In the genomic region with DNA sequence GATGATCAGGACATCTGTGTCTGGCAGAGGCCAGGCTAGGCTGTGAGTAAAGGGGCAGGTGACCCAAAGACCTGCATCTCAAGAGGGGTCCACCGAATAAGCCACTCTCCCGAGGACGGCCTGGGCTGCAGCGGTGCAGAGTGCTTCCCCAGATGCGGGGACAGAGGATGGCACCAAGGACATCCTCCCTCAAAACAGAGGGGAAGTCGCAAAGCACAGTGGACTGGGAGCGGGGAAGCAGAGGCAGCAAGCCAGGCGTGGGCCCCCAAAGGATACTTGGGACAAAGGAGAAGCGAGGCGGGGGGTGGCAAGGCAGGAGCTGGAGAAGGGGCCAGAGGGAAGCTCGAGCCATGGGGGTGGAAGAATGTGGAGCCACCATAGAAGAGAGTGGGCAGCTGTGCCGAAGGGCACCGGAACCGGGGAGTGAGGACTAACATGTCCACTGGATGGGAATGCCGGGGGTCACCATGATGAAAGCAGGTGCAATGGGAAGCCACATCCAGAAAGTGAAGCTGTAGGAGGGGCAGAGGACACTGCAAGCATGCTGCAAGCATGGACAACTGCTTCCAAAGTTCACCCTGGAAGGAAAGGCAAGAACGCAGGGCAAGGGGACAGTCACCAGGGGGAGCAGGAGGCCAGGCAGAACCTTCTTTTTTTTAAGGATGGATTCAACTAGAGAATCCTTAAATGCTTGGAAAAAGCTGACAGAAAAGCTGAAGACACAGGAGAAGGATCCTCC, we compare ENCODE assay signal across 9 cellular contexts.
DNase-seq lines count a peak whose midpoint lies in the region; ATAC-seq and TF ChIP-seq lines count a peak whose summit lies in the region.
"Had no signal": no experiment of that assay in that cellular context is flagged by ENCODE, and none has a peak within 500 bp of the region (broad histone marks: within the 10 kb centered on the region; RNA-seq: fewer than 3 reads in every experiment).

No MANE protein-coding gene starts in this region.

- in situ Hi-C loops in GM13977 (cut with MboI; ENCODE audit: low pct_unique_long_range_greater_than_20kb, low sequenced_read_pairs, unreplicated experiment), result loop anchor here (5.0 kb wide), 1 partner anchor 32 kb away; no protein-coding TSS in a partner anchor

- H3K27ac ChIP-seq in AG04450 (ENCODE audit: low read depth, low read length) (peak overlapping the region; percentile 11), right atrium auricular region (no peak overlapping the region)

- no peak overlapping the region for H3K4me3 Mint-ChIP-seq in activated CD4-positive, alpha-beta memory T cell treated with anti-CD3 and anti-CD28 coated beads for 36 hours
- H3K4me3 Mint-ChIP-seq in stimulated activated naive B cell treated with anti-CD40 and anti-IgM and Interleukin-4, amounts not matched to agents 10 μg/mL and 1 μg/mL and 100 μg/mL, for 72 hours, result no peak overlapping the region
- H3K4me3 Mint-ChIP-seq in natural killer cell treated with Interleukin-12 subunit alpha and Interleukin-12 subunit beta and Interleukin-15 and Interleukin-18, amount 100 ng/mL, for 72 hours, result no peak overlapping the region

- DNase-seq in AG04450 (ENCODE audit: low read depth, low spot score) (no peak), GM13977 (ENCODE audit: low spot score) (peak; percentile 67), right atrium auricular region (ENCODE audit: low spot score) (no peak), cerebellum (ENCODE audit: low spot score) (no peak), NCI-H128 (lab: John Stamatoyannopoulos, UW; ENCODE audit: unreplicated experiment) (no peak)
- peak; percentile 48 for DNase-seq in activated CD4-positive, alpha-beta memory T cell treated with anti-CD3 and anti-CD28 coated beads for 36 hours
- DNase-seq in stimulated activated naive B cell treated with anti-CD40 and anti-IgM and Interleukin-4, amounts not matched to agents 10 μg/mL and 1 μg/mL and 100 μg/mL, for 72 hours, result no peak
- DNase-seq in natural killer cell treated with Interleukin-12 subunit alpha and Interleukin-12 subunit beta and Interleukin-15 and Interleukin-18, amount 100 ng/mL, for 72 hours (ENCODE audit: low spot score), result no peak

- peaks cover 0 to 32% of the 10 kb centered on the region in 2 donors for H3K4me1 ChIP-seq in right atrium auricular region

- intact Hi-C loops in activated CD4-positive, alpha-beta memory T cell treated with anti-CD3 and anti-CD28 coated beads for 36 hours (cut with micrococcal nuclease), result loop anchor here (1.0 kb wide), 1 partner anchor 32 kb away; no protein-coding TSS in a partner anchor

- H3K27me3 ChIP-seq in AG04450 (ENCODE audit: control insufficient read depth, insufficient read depth, low read length) (no peaks in the 10 kb centered on the region), right atrium auricular region (no peaks in the 10 kb centered on the region)

- H3K36me3 Mint-ChIP-seq in activated CD4-positive, alpha-beta memory T cell treated with anti-CD3 and anti-CD28 coated beads for 36 hours, result peaks cover 38% of the 10 kb centered on the region
- no peaks in the 10 kb centered on the region for H3K36me3 Mint-ChIP-seq in stimulated activated naive B cell treated with anti-CD40 and anti-IgM and Interleukin-4, amounts not matched to agents 10 μg/mL and 1 μg/mL and 100 μg/mL, for 72 hours
- no peaks in the 10 kb centered on the region for H3K36me3 Mint-ChIP-seq in natural killer cell treated with Interleukin-12 subunit alpha and Interleukin-12 subunit beta and Interleukin-15 and Interleukin-18, amount 100 ng/mL, for 72 hours

- H3K9me3 ChIP-seq in AG04450 (ENCODE audit: control insufficient read depth, insufficient read depth, low read length) (no peaks in the 10 kb centered on the region), right atrium auricular region (no peaks in the 10 kb centered on the region)

- TF ChIP-seq CTCF in AG04450 (IDR thresholded peaks at IDR 0.05; ENCODE audit: low read depth, low read length), result peak; percentile 67
- peak; percentile 74 for TF ChIP-seq CTCF in GM13977 (IDR thresholded peaks at IDR 0.05; ENCODE audit: extremely low read depth, insufficient read depth, missing control alignments)
- peak; percentile 18 to 67 for TF ChIP-seq CTCF in right atrium auricular region (IDR thresholded peaks at IDR 0.05)

- peak overlapping the region; percentile 78 for H3K27ac Mint-ChIP-seq in activated CD4-positive, alpha-beta memory T cell treated with anti-CD3 and anti-CD28 coated beads for 36 hours
- H3K27ac Mint-ChIP-seq in stimulated activated naive B cell treated with anti-CD40 and anti-IgM and Interleukin-4, amounts not matched to agents 10 μg/mL and 1 μg/mL and 100 μg/mL, for 72 hours, result no peak overlapping the region
- H3K27ac Mint-ChIP-seq in natural killer cell treated with Interleukin-12 subunit alpha and Interleukin-12 subunit beta and Interleukin-15 and Interleukin-18, amount 100 ng/mL, for 72 hours, result no peak overlapping the region

- no peak for ATAC-seq in stimulated activated naive B cell treated with anti-CD40 and anti-IgM and Interleukin-4, amounts not matched to agents 10 μg/mL and 1 μg/mL and 100 μg/mL, for 72 hours (replicated peaks)
- no peak for ATAC-seq in natural killer cell treated with Interleukin-12 subunit alpha and Interleukin-12 subunit beta and Interleukin-15 and Interleukin-18, amount 100 ng/mL, for 72 hours
- ATAC-seq: right cardiac atrium had no signal

- CTCF ChIA-PET in AG04450 (lab: Charles Lee), result interaction anchor here (0.6 to 1.9 kb wide), 10 partner anchors 9 to 219 kb away, joined by 3 to 10 read pairs (median 4); no protein-coding TSS in a partner anchor
- CTCF ChIA-PET in activated CD4-positive, alpha-beta memory T cell treated with anti-CD3 and anti-CD28 coated beads for 36 hours (lab: Charles Lee), result interaction anchor here (0.9 to 6.5 kb wide), 10 partner anchors 10 to 218 kb away, joined by 3 to 104 read pairs (median 4); no protein-coding TSS in a partner anchor

- H3K9me3 Mint-ChIP-seq in activated CD4-positive, alpha-beta memory T cell treated with anti-CD3 and anti-CD28 coated beads for 36 hours, result no peaks in the 10 kb centered on the region
- H3K9me3 Mint-ChIP-seq in stimulated activated naive B cell treated with anti-CD40 and anti-IgM and Interleukin-4, amounts not matched to agents 10 μg/mL and 1 μg/mL and 100 μg/mL, for 72 hours, result no peaks in the 10 kb centered on the region
- H3K9me3 Mint-ChIP-seq in natural killer cell treated with Interleukin-12 subunit alpha and Interleukin-12 subunit beta and Interleukin-15 and Interleukin-18, amount 100 ng/mL, for 72 hours, result no peaks in the 10 kb centered on the region

- POLR2A ChIA-PET in AG04450 (lab: Yijun Ruan, JAX), result no interaction called here
- POLR2A ChIA-PET in activated CD4-positive, alpha-beta memory T cell treated with anti-CD3 and anti-CD28 coated beads for 36 hours (lab: Charles Lee), result no interaction called here

- H3K27me3 Mint-ChIP-seq in activated CD4-positive, alpha-beta memory T cell treated with anti-CD3 and anti-CD28 coated beads for 36 hours, result no peaks in the 10 kb centered on the region
- peaks cover 14 to 17% of the 10 kb centered on the region in 2 donors for H3K27me3 Mint-ChIP-seq in stimulated activated naive B cell treated with anti-CD40 and anti-IgM and Interleukin-4, amounts not matched to agents 10 μg/mL and 1 μg/mL and 100 μg/mL, for 72 hours
- H3K27me3 Mint-ChIP-seq in natural killer cell treated with Interleukin-12 subunit alpha and Interleukin-12 subunit beta and Interleukin-15 and Interleukin-18, amount 100 ng/mL, for 72 hours, result peaks cover 0 to 4% of the 10 kb centered on the region in 2 donors

- no peak overlapping the region for H3K4me3 ChIP-seq in AG04450 (ENCODE audit: low read depth, low read length)
- no peak overlapping the region for H3K4me3 ChIP-seq in right atrium auricular region

- H3K4me1 Mint-ChIP-seq in activated CD4-positive, alpha-beta memory T cell treated with anti-CD3 and anti-CD28 coated beads for 36 hours (ENCODE audit: low read depth), result peaks cover 27% of the 10 kb centered on the region
- peaks cover 4 to 7% of the 10 kb centered on the region in 2 donors for H3K4me1 Mint-ChIP-seq in stimulated activated naive B cell treated with anti-CD40 and anti-IgM and Interleukin-4, amounts not matched to agents 10 μg/mL and 1 μg/mL and 100 μg/mL, for 72 hours
- H3K4me1 Mint-ChIP-seq in natural killer cell treated with Interleukin-12 subunit alpha and Interleukin-12 subunit beta and Interleukin-15 and Interleukin-18, amount 100 ng/mL, for 72 hours (ENCODE audit: low read depth in 2 of 2), result no peaks in the 10 kb centered on the region

- peaks cover 78% of the 10 kb centered on the region for H3K36me3 ChIP-seq in right atrium auricular region

Comparison
In these comparisons a context has a peak if more than half of its experiments do, and no peak if none do; other contexts are left out.
1. DNase-seq: peak in GM13977 (single experiment) and activated CD4-positive, alpha-beta memory T cell treated with anti-CD3 and anti-CD28 coated beads for 36 hours (single experiment); none in AG04450 (single experiment), right atrium auricular region (single experiment), cerebellum (single experiment), stimulated activated naive B cell treated with anti-CD40 and anti-IgM and Interleukin-4, amounts not matched to agents 10 μg/mL and 1 μg/mL and 100 μg/mL, for 72 hours (single experiment), natural killer cell treated with Interleukin-12 subunit alpha and Interleukin-12 subunit beta and Interleukin-15 and Interleukin-18, amount 100 ng/mL, for 72 hours (single experiment) and NCI-H128 (single experiment).
2. Peak in every context shown above with its lines, with median percentiles within 50 percentile points of each other: CTCF ChIP-seq.